ENCODE assay signal across 1 cellular context in genomic region chr17:4932756-4933155, GRCh38.
TF ChIP-seq lines count a peak whose summit lies in the region.

No MANE protein-coding gene starts in this region.

TF ChIP-seq in K562, 482 proteins besides CTCF, POLR2A, EP300 and RAD21:
- TF ChIP-seq, protein P1, sequence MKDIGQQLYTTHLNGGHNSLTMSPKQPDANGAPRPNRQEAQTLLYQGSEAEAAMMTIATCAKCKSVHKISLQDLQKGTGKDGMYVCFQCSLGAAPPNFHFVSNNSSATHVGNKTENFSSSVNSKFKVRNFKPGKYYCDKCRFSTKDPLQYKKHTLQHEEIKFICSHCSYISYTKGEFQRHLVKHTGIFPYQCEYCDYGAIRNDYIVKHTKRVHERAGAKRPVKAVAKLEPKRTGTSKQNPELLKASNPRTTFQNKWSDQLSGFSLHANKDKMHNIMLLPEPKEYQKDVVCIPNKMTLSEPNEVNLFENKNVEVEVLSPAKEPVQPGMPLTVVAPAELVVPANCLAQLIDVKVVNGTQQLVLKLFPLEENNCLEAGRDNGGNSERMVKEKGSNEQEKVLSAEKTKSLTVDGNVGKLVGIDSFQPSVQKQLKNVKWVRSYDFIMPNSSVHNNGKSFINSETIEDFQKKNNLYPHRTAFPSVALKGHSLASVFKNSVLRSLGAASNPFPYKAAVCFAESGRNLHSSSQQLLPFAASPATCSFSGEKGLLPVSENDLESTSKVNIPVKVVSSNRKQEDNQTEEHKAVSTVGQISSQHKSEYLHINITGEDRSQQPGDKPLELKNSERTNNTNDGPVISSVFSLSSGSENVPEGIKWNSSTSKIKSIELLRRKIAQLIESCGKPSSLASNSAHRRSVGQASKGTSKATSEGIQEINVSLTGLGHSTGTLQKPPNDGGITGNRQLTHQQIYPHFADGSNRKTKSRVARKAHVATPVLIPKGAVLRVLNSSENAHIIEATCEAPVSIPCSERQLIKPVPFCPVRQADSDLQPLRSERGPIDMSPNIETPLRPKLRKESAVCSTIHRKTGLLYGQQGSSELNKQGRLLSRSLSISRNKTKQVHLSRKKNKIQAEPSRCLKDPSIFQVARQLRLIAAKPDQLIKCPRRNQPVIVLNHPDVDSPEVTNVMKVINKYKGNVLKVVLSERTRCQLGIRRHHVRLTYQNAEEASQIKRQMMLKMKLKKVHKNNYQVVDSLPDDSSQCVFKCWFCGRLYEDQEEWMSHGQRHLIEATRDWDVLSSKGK (CRISPR knock-in tag; IDR thresholded peaks at IDR 0.05), result no peak
- peak; percentile 40; the same call in 1 of the 2 replicates for TF ChIP-seq POLR2G (IDR thresholded peaks at IDR 0.05; ENCODE audit: low read depth, low read length)
